ENCODE assay signal across 9 cellular contexts in genomic region chr3:113912551-113913246, GRCh38. TPM values are rescaled to one million over a fixed set of nuclear protein-coding genes. Genes with fewer than 3 reads are reported as not detected.
DNase-seq lines count a peak whose midpoint lies in the region; ATAC-seq and TF ChIP-seq lines count a peak whose summit lies in the region.
"Had no signal": no experiment of that assay in that cellular context is flagged by ENCODE, and none has a peak within 500 bp of the region (broad histone marks: within the 10 kb centered on the region; RNA-seq: fewer than 3 reads in every experiment).

No MANE protein-coding gene starts in this region.

- in situ Hi-C loops in Panc1 (cut with HindIII; ENCODE audit: low pct_unique_long_range_greater_than_20kb, low sequenced_read_pairs) = no loop called here

- no peak overlapping the region for H2BK15ac ChIP-seq in H9 (ENCODE audit: low read depth, low read length)

- no peaks in the 10 kb centered on the region for H3K79me2 ChIP-seq in H9 (ENCODE audit: insufficient read depth, low read length)
- H3K79me2 ChIP-seq in KMS-11 (ENCODE audit: insufficient read depth, low read depth) = no peaks in the 10 kb centered on the region

- H3K9me3 Mint-ChIP-seq in H9 = no peaks in the 10 kb centered on the region

- peak; percentile 95 for ATAC-seq in Panc1
- ATAC-seq in body of pancreas = peak; percentile 99

- H2BK5ac ChIP-seq in H9 (ENCODE audit: insufficient read length, low read length) = no peak overlapping the region

- H3K4me2 ChIP-seq in H9 (ENCODE audit: insufficient read depth, insufficient read length, low read length) = no peak overlapping the region
- peak overlapping the region; percentile 26 for H3K4me2 ChIP-seq in KMS-11

- TF ChIP-seq CTCF in A673 (conservative IDR thresholded peaks at IDR 0.05; ENCODE audit: low read depth, low read length) = peak; percentile 65
- TF ChIP-seq CTCF in GM06990 (IDR thresholded peaks at IDR 0.05; ENCODE audit: insufficient read depth, low read length, poor library complexity, severe bottlenecking) = peak; percentile 74
- peak; percentile 80 for TF ChIP-seq CTCF in H9 (conservative IDR thresholded peaks at IDR 0.05)
- peak; percentile 67 for TF ChIP-seq CTCF in KMS-11 (conservative IDR thresholded peaks at IDR 0.05; ENCODE audit: low read depth, low read length)
- peak; percentile 80 for TF ChIP-seq CTCF in Panc1 (IDR thresholded peaks at IDR 0.05)
- peak; percentile 39 to 92 (median 84) for TF ChIP-seq CTCF in body of pancreas (IDR thresholded peaks at IDR 0.05)

- no peak overlapping the region for H4K8ac ChIP-seq in H9 (replicated peaks; ENCODE audit: insufficient read length, low read depth, low read length)

- no peaks in the 10 kb centered on the region for H3K4me1 ChIP-seq in A673 (ENCODE audit: insufficient read depth, low read length, poor library complexity, severe bottlenecking)
- no peaks in the 10 kb centered on the region for H3K4me1 ChIP-seq in H9 (ENCODE audit: insufficient read depth, low read length)
- peaks cover 12% of the 10 kb centered on the region for H3K4me1 ChIP-seq in KMS-11 (ENCODE audit: low read depth, poor library complexity, severe bottlenecking)
- H3K4me1 ChIP-seq in Panc1 (ENCODE audit: control insufficient read depth, insufficient read depth, low read length) = no peaks in the 10 kb centered on the region
- H3K4me1 ChIP-seq in body of pancreas = peaks cover 6% of the 10 kb centered on the region
- H3K4me1 ChIP-seq: SJSA1 had no signal

- no peak overlapping the region for H2BK120ac ChIP-seq in H9 (ENCODE audit: low read depth, low read length, poor library complexity, severe bottlenecking)

- no peak overlapping the region for H3K56ac ChIP-seq in H9 (ENCODE audit: insufficient read length, low read depth, low read length)

- DNase-seq in A673 (ENCODE audit: low spot score) (peak; percentile 58), GM06990 (ENCODE audit: extremely low read depth, insufficient read length) (peak; percentile 19), H9 (peak; percentile 69), Panc1 (ENCODE audit: low read depth, low spot score) (peak; percentile 69), body of pancreas (peak; percentile 48 to 79 (median 63)), kidney glomerular epithelial cell (lab: John Stamatoyannopoulos, UW) (peak; percentile 81), stromal cell of bone marrow (ENCODE audit: low read depth) (peak; percentile 27)

- no peaks in the 10 kb centered on the region for H4K20me1 ChIP-seq in H9 (ENCODE audit: control insufficient read depth, insufficient read depth, insufficient read length)
- no peaks in the 10 kb centered on the region for H4K20me1 ChIP-seq in KMS-11 (ENCODE audit: insufficient read depth)

- no peak overlapping the region for H4K5ac ChIP-seq in H9 (ENCODE audit: insufficient read length, low read depth, low read length)

- H2AK5ac ChIP-seq in H9 (ENCODE audit: insufficient read length, low read length) = no peak overlapping the region

- no peak overlapping the region for H4K91ac ChIP-seq in H9 (ENCODE audit: insufficient read length, low read depth, low read length)

- no peak for TF ChIP-seq POLR2A in body of pancreas (IDR thresholded peaks at IDR 0.05)

- H3K9ac ChIP-seq in H9 (ENCODE audit: extremely low read depth, insufficient read length, low read length) = no peak overlapping the region
- no peak overlapping the region for H3K9ac ChIP-seq in KMS-11

- H3K4me1 Mint-ChIP-seq in H9 = peaks cover 0 to 2% of the 10 kb centered on the region in 2 experiments; a peak in 2 of 4 replicates

- H3K27me3 Mint-ChIP-seq in H9 (ENCODE audit: low read depth) = no peaks in the 10 kb centered on the region

- H3K36me3 ChIP-seq in A673 (ENCODE audit: insufficient read depth, low read length, poor library complexity, severe bottlenecking) (no peaks in the 10 kb centered on the region), GM06990 (ENCODE audit: control insufficient read depth, insufficient read depth, low read length) (no peaks in the 10 kb centered on the region), KMS-11 (ENCODE audit: insufficient read depth) (no peaks in the 10 kb centered on the region), Panc1 (ENCODE audit: control insufficient read depth, insufficient read depth, low read length) (no peaks in the 10 kb centered on the region), body of pancreas (replicated peaks in 1 of 2; ENCODE audit: insufficient read depth in 1 of 2, low read depth in 2 of 2) (peaks cover 0 to 4% of the 10 kb centered on the region in 2 donors)
- H3K36me3 ChIP-seq: SJSA1 had no signal

- peaks cover 4% of the 10 kb centered on the region for H3K23me2 ChIP-seq in H9 (ENCODE audit: insufficient read length, low read depth, low read length, poor library complexity, severe bottlenecking)

- H2BK12ac ChIP-seq in H9 (ENCODE audit: insufficient read length, low read depth, low read length) = no peak overlapping the region

- H3K27ac ChIP-seq in A673 (ENCODE audit: low read depth, low read length, poor library complexity, severe bottlenecking) (no peak overlapping the region), H9 (ENCODE audit: insufficient read length, low read depth, low read length) (no peak overlapping the region), KMS-11 (no peak overlapping the region), Panc1 (ENCODE audit: low read length) (no peak overlapping the region), body of pancreas (peak overlapping the region in 2 of 4 donors; percentile 17 to 35)
- H3K27ac ChIP-seq: SJSA1 had no signal

- H3K14ac ChIP-seq in H9 (ENCODE audit: insufficient read depth, low read length) = no peak overlapping the region

- CTCF ChIA-PET in A673 (lab: Charles Lee) = interaction anchor here (0.7 to 1.3 kb wide), 3 partner anchors 68 to 266 kb away, joined by 3 to 7 read pairs (median 3); partner anchors contain the start of genes DRD3 and GRAMD1C
- CTCF ChIA-PET in Panc1 (lab: Charles Lee) = interaction anchor here (0.6 to 1.2 kb wide), 6 partner anchors 68 to 409 kb away, joined by 3 to 9 read pairs (median 4); partner anchors contain the start of gene GRAMD1C

- no peak overlapping the region for H3K4me3 Mint-ChIP-seq in H9

- no peak overlapping the region for H2BK20ac ChIP-seq in H9 (ENCODE audit: low read depth, low read length, poor library complexity, severe bottlenecking)

- no peak overlapping the region for H3K4ac ChIP-seq in H9 (ENCODE audit: low read depth, low read length)

- no peaks in the 10 kb centered on the region for H3K36me3 Mint-ChIP-seq in H9 (ENCODE audit: insufficient read depth in 1 of 3, low read depth in 3 of 3)

- H2AFZ ChIP-seq in H9 (ENCODE audit: low read length) (no peak overlapping the region), KMS-11 (ENCODE audit: low read depth) (peak overlapping the region; percentile 23; the same call in 1 of the 2 replicates)

- POLR2A ChIA-PET in A673 (lab: Charles Lee; ENCODE audit: low non-redundant PET) = no interaction called here
- POLR2A ChIA-PET in Panc1 (lab: Charles Lee) = interaction anchor here (0.7 kb wide), 1 partner anchor 16 kb away, joined by 14 read pairs; no protein-coding TSS in a partner anchor

- H3K9me3 ChIP-seq in A673 (ENCODE audit: low read depth, low read length, poor library complexity, severe bottlenecking) (no peaks in the 10 kb centered on the region), H9 (ENCODE audit: control insufficient read depth, low read depth, low read length) (no peaks in the 10 kb centered on the region), Panc1 (ENCODE audit: control insufficient read depth, insufficient read depth, low read depth, low read length) (no peaks in the 10 kb centered on the region), body of pancreas (no peaks in the 10 kb centered on the region)
- H3K9me3 ChIP-seq: SJSA1 had no signal

- H3T11ph ChIP-seq in H9 (ENCODE audit: low read length) = no peak overlapping the region

- H3K27ac Mint-ChIP-seq in H9 = peak overlapping the region in 1 of 3 experiments; percentile 38; a peak in 1 of 7 replicates

- H3K27me3 ChIP-seq in A673 (replicated peaks; ENCODE audit: insufficient read depth, low read depth, low read length, poor library complexity) = no peaks in the 10 kb centered on the region
- no peaks in the 10 kb centered on the region for H3K27me3 ChIP-seq in GM06990 (replicated peaks; ENCODE audit: control insufficient read depth, insufficient read depth, low read length)
- no peaks in the 10 kb centered on the region for H3K27me3 ChIP-seq in H9 (ENCODE audit: insufficient read depth, low read length)
- no peaks in the 10 kb centered on the region for H3K27me3 ChIP-seq in KMS-11 (ENCODE audit: insufficient read depth, low read depth)
- no peaks in the 10 kb centered on the region; the same call in 1 of the 2 replicates for H3K27me3 ChIP-seq in Panc1 (ENCODE audit: control insufficient read depth, insufficient read depth, low read length)
- H3K27me3 ChIP-seq in body of pancreas = no peaks in the 10 kb centered on the region
- H3K27me3 ChIP-seq: SJSA1 had no signal

- intact Hi-C loops in A673 (cut with micrococcal nuclease; ENCODE audit: unreplicated experiment) = loop anchor here (2.0 to 5.0 kb wide), 2 partner anchors 74 to 175 kb away; partner anchors contain the start of gene GRAMD1C
- intact Hi-C loops in Panc1 (cut with micrococcal nuclease; ENCODE audit: unreplicated experiment) = loop anchor here (1.0 to 2.0 kb wide), 2 partner anchors 68 to 74 kb away; partner anchors contain the start of gene GRAMD1C
- intact Hi-C loops in body of pancreas (cut with DNase I) = loop anchor here (5.0 to 10.0 kb wide), 2 partner anchors 70 to 178 kb away; no protein-coding TSS in a partner anchor

- H3K4me3 ChIP-seq in A673 (ENCODE audit: low read depth, low read length, poor library complexity, severe bottlenecking) (no peak overlapping the region), GM06990 (replicated peaks; ENCODE audit: low read depth, low read length) (peak overlapping the region; percentile 31; the same call in 1 of the 2 replicates), KMS-11 (IDR thresholded peaks at IDR 0.05; ENCODE audit: insufficient read depth, low read depth, low read length) (no peak overlapping the region), Panc1 (ENCODE audit: low read depth in 2 of 2, low read length in 2 of 2) (no peak overlapping the region), body of pancreas (no peak overlapping the region)
- H3K4me3 ChIP-seq: SJSA1 had no signal

- BruUV-seq in A673 (replicated peaks; lab: Mats Ljungman, UMichigan) (no TSS peak), Panc1 (replicated peaks; lab: Mats Ljungman, UMichigan) (no TSS peak)

- no peak overlapping the region for H3K23ac ChIP-seq in H9 (ENCODE audit: insufficient read length, low read depth, low read length)

- no peak overlapping the region for H3K18ac ChIP-seq in H9 (ENCODE audit: insufficient read length, low read depth, low read length)

- no peaks in the 10 kb centered on the region for H3K79me1 ChIP-seq in H9 (ENCODE audit: insufficient read depth, low read depth, low read length, poor library complexity, severe bottlenecking)

- WGBS in H9 (ENCODE audit: extremely low coverage, insufficient read length, low lambda C conversion rate) = no CpG with 5 or more reads among the region's 3 CpGs
- 55 to 62% methylated on average over 3 of the region's 3 CpGs for WGBS in body of pancreas, 2 donors

RNA-seq across cellular contexts. Expression of gene ZDHHC23, which starts 35.1 kb away (rescaled TPM):
- total RNA-seq in A673 (2021) = 0.74 and 1.1 TPM in 2 replicates
- total RNA-seq in H9 (2021) = 25.0 and 25.2 TPM in 2 replicates
- 23.6 TPM for total RNA-seq in Panc1 (2021; ENCODE audit: unreplicated experiment)
- 9.2 TPM for polyA plus RNA-seq in Panc1 (2012; ENCODE audit: insufficient read length)
- 1 to 10 TPM; 5.6 to 7.0 TPM for total RNA-seq in body of pancreas

Comparison
In these comparisons a context has a peak if more than half of its experiments do, and no peak if none do; other contexts are left out.
1. DNase-seq: peak in every context shown above with its lines; median percentile 81 in kidney glomerular epithelial cell; 69 in H9; 69 in Panc1; 63 in body of pancreas; 58 in A673; 27 in stromal cell of bone marrow; 19 in GM06990.